ENCODE assay signal across 7 cellular contexts in the genomic region with DNA sequence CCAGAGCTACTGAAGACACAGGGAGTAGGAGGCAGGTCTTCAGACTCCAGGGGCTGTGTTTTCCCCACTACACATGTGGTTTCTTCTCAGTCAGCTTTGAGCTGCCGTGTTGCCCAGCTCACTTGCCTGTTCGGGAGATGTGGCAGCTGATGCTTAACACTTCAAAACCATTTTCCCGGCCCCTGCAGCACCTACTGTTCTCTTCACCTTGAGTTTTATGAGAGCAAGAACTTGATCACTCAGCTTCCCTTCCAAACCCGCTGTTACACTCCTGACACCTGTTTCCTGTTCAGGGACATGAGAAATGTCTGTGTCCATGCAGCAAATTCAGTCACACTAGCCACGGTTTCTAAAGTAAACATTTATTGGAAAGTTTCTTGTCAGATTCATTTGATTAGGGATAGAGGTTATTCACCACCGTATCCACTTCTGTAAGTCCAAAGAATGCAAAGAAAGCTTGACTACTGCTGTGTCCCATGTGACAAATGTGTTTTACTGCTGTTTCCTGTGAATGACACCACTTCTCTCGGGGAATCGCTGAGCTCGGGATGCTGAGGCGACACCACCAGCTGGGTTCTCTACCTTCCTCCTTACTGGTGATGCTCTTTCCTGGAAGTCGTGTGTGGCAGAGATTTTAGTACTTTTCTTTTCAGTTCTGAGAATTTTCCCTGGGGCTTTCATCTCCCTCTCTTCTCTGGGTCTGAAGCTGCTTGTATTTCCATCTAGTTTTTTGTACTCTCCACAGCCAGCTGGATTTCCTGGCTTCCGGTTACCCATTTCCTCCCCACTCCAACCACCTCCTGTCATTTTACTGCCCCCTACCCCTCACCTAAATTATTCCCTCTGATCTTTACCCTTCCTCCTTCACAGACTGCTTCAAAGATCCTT.
DNase-seq lines count a peak whose midpoint lies in the region; ATAC-seq lines count a peak whose summit lies in the region.

No MANE protein-coding gene starts in this region.

- H3K36me3 ChIP-seq in adipocyte (ENCODE audit: control insufficient read depth, insufficient read depth, low read length, severe bottlenecking): peaks cover 15% of the 10 kb centered on the region

- peak overlapping the region; percentile 81 for H3K27ac ChIP-seq in temporal lobe (ENCODE audit: low read depth, low read length)

- ATAC-seq in GM21390 (IDR thresholded peaks at IDR 0.05; ENCODE audit: unreplicated experiment) (peak; percentile 44), HG03457 (IDR thresholded peaks at IDR 0.05; ENCODE audit: unreplicated experiment) (no peak)

- DNase-seq in NCI-H524 (lab: John Stamatoyannopoulos, UW): peak; percentile 4 to 32
- no peak for DNase-seq in adipocyte (ENCODE audit: low read depth)
- DNase-seq in midbrain (lab: John Stamatoyannopoulos, UW): peak; percentile 77
- no peak for DNase-seq in foreskin melanocyte

- H3K27me3 ChIP-seq in adipocyte (replicated peaks; ENCODE audit: control insufficient read depth, insufficient read depth, low read length): no peaks in the 10 kb centered on the region

- peak overlapping the region; percentile 55 for H3K4me3 ChIP-seq in adipocyte (ENCODE audit: low read length)

- peaks cover 13% of the 10 kb centered on the region for H3K4me1 ChIP-seq in adipocyte (ENCODE audit: control insufficient read depth, insufficient read depth, low read length)

- H3K9ac ChIP-seq in adipocyte (ENCODE audit: low read length): no peak overlapping the region

- no peaks in the 10 kb centered on the region for H3K9me3 ChIP-seq in adipocyte (ENCODE audit: control insufficient read depth, low read length)

Comparison
In these comparisons a context has a peak if more than half of its experiments do, and no peak if none do; other contexts are left out.
1. DNase-seq: peak in NCI-H524 (2 of 2) and midbrain (single experiment); none in adipocyte (single experiment) and foreskin melanocyte (single experiment).